8 cellular contexts compared by ENCODE assay signal in genomic region chr3:160755776-160756304, GRCh38. TPM values are rescaled to one million over a fixed set of nuclear protein-coding genes. Genes with fewer than 3 reads are reported as not detected.
A peak's percentile ranks its signal among the peaks of the same experiment; 100 is the strongest.
DNase-seq lines count a peak whose midpoint lies in the region; ATAC-seq and TF ChIP-seq lines count a peak whose summit lies in the region.

TSS of gene PPM1L (plus strand) at chr3:160756231.

- H3K4me1 Mint-ChIP-seq in CD4-positive, alpha-beta T cell (ENCODE audit: low read depth), result peaks cover 42% of the 10 kb centered on the region
- H3K4me1 Mint-ChIP-seq in neural progenitor cell, result peaks cover 31% of the 10 kb centered on the region

- peak within 1 kb of the TSS; percentile 51 for H3K27ac ChIP-seq in CD4-positive, alpha-beta T cell (ENCODE audit: low read depth, low read length)
- H3K27ac ChIP-seq in PC-3 (ENCODE audit: low read length) (peak within 1 kb of the TSS; percentile 50), foreskin keratinocyte (peak within 1 kb of the TSS; percentile 84), neural progenitor cell (peak within 1 kb of the TSS; percentile 1), thyroid gland (peak within 1 kb of the TSS; percentile 93 to 96 (median 95))

- POLR2A ChIA-PET in CD4-positive, alpha-beta T cell (lab: Charles Lee), result interaction anchor here (0.6 to 2.3 kb wide), 11 partner anchors 15 to 767 kb away, joined by 3 to 9 read pairs (median 5); partner anchors contain the start of genes IL12A, KPNA4, NMD3 and TRIM59
- POLR2A ChIA-PET in PC-3 (lab: Charles Lee; ENCODE audit: unreplicated experiment), result no interaction called here

- H2AFZ ChIP-seq in PC-3 (ENCODE audit: low read length) (peak within 1 kb of the TSS; percentile 98), neural progenitor cell (replicated peaks) (peak within 1 kb of the TSS; percentile 98)

- no peaks in the 10 kb centered on the region for H3K9me2 ChIP-seq in PC-3 (replicated peaks; ENCODE audit: low read length)

- WGBS in thyroid gland, 2 donors, result 0 to 3% methylated on average over 12 to 24 of the region's 64 CpGs

- H4K20me1 ChIP-seq in PC-3 (ENCODE audit: low read length) (no peaks in the 10 kb centered on the region), neural progenitor cell (ENCODE audit: low read depth) (peaks cover 23% of the 10 kb centered on the region)

- TF ChIP-seq POLR2A in thyroid gland (IDR thresholded peaks at IDR 0.05), result no peak

- no peaks in the 10 kb centered on the region for H3K36me3 ChIP-seq in PC-3 (ENCODE audit: low read depth, low read length)
- H3K36me3 ChIP-seq in neural progenitor cell, result no peaks in the 10 kb centered on the region
- no peaks in the 10 kb centered on the region for H3K36me3 ChIP-seq in thyroid gland

- H3K4me2 ChIP-seq in PC-3 (ENCODE audit: low read length), result peak within 1 kb of the TSS; percentile 100
- H3K4me2 ChIP-seq in neural progenitor cell, result peak within 1 kb of the TSS; percentile 93

- intact Hi-C loops in CD4-positive, alpha-beta T cell (cut with DNase I, micrococcal nuclease), result loop anchor here (2.0 to 5.0 kb wide), 6 partner anchors 189 to 466 kb away; partner anchors contain the start of genes KPNA4 (in 1 of the 2) and NMD3 (in 1 of the 2)
- intact Hi-C loops in PC-3 (cut with micrococcal nuclease), result loop anchor here (2.0 to 5.0 kb wide), 5 partner anchors 29 to 186 kb away; no protein-coding TSS in a partner anchor
- intact Hi-C loops in thyroid gland (cut with DNase I), result no loop called here

- H3K9ac ChIP-seq in PC-3 (ENCODE audit: low read length) (peak within 1 kb of the TSS; percentile 69), neural progenitor cell (peak within 1 kb of the TSS; percentile 69)

- H3K27ac Mint-ChIP-seq in CD4-positive, alpha-beta T cell, result peak within 1 kb of the TSS; percentile 89
- H3K27ac Mint-ChIP-seq in neural progenitor cell, result peak within 1 kb of the TSS; percentile 21

- peaks cover 5% of the 10 kb centered on the region; the same call in 1 of the 2 replicates for H3K4me1 ChIP-seq in PC-3 (ENCODE audit: insufficient read depth, low read length)
- no peaks in the 10 kb centered on the region for H3K4me1 ChIP-seq in foreskin keratinocyte
- H3K4me1 ChIP-seq in neural progenitor cell, result peaks cover 20% of the 10 kb centered on the region
- H3K4me1 ChIP-seq in thyroid gland, result peaks cover 24 to 33% of the 10 kb centered on the region in 2 donors

- no peaks in the 10 kb centered on the region for H3K9me3 ChIP-seq in CD4-positive, alpha-beta T cell (ENCODE audit: control insufficient read depth, low read length)
- H3K9me3 ChIP-seq in PC-3 (ENCODE audit: low read length) (no peaks in the 10 kb centered on the region), neural progenitor cell (ENCODE audit: low read depth) (no peaks in the 10 kb centered on the region), thyroid gland (no peaks in the 10 kb centered on the region)

- TF ChIP-seq CTCF in CD4-positive, alpha-beta T cell (IDR thresholded peaks at IDR 0.05), result no peak
- TF ChIP-seq CTCF in PC-3 (conservative IDR thresholded peaks at IDR 0.05; ENCODE audit: low read depth, low read length) (no peak), foreskin keratinocyte (conservative IDR thresholded peaks at IDR 0.05) (no peak), neural progenitor cell (IDR thresholded peaks at IDR 0.05) (no peak), thyroid gland (IDR thresholded peaks at IDR 0.05) (no peak)

- H3K9me3 Mint-ChIP-seq in CD4-positive, alpha-beta T cell, result no peaks in the 10 kb centered on the region
- H3K9me3 Mint-ChIP-seq in neural progenitor cell, result peaks cover 2% of the 10 kb centered on the region

- peaks cover 7% of the 10 kb centered on the region for H3K27me3 ChIP-seq in CD4-positive, alpha-beta T cell (ENCODE audit: control insufficient read depth, insufficient read depth, low read length)
- H3K27me3 ChIP-seq in PC-3 (ENCODE audit: low read length), result no peaks in the 10 kb centered on the region
- peaks cover 24% of the 10 kb centered on the region for H3K27me3 ChIP-seq in foreskin keratinocyte
- peaks cover 37% of the 10 kb centered on the region for H3K27me3 ChIP-seq in neural progenitor cell
- H3K27me3 ChIP-seq in thyroid gland, result no peaks in the 10 kb centered on the region

- H3K36me3 Mint-ChIP-seq in CD4-positive, alpha-beta T cell (ENCODE audit: low read depth), result peaks cover 4% of the 10 kb centered on the region
- H3K36me3 Mint-ChIP-seq in neural progenitor cell, result peaks cover 3% of the 10 kb centered on the region

- peak within 1 kb of the TSS; percentile 88 for H3K4me3 ChIP-seq in PC-3 (ENCODE audit: low read length)
- peak within 1 kb of the TSS; percentile 98 for H3K4me3 ChIP-seq in neural progenitor cell
- peak within 1 kb of the TSS; percentile 80 to 95 (median 89) for H3K4me3 ChIP-seq in thyroid gland (replicated peaks in 1 of 3)

- H3F3A ChIP-seq in PC-3 (ENCODE audit: low read length, unreplicated experiment) (no peaks in the 10 kb centered on the region), neural progenitor cell (ENCODE audit: low read depth) (peaks cover 33% of the 10 kb centered on the region)

- ATAC-seq in CD4-positive, alpha-beta T cell (ENCODE audit: poor library complexity), result peak; percentile 35
- ATAC-seq in GM19324 (IDR thresholded peaks at IDR 0.05; ENCODE audit: low FRiP score, unreplicated experiment) (peak; percentile 53), HG03439 (IDR thresholded peaks at IDR 0.05; ENCODE audit: unreplicated experiment) (peak; percentile 48), PC-3 (peak; percentile 41), foreskin keratinocyte (peak; percentile 34)

- CTCF ChIA-PET in CD4-positive, alpha-beta T cell (lab: Charles Lee), result no interaction called here
- CTCF ChIA-PET in PC-3 (lab: Charles Lee), result interaction anchor here (0.5 kb wide), 1 partner anchor 843 kb away, joined by 4 read pairs; no protein-coding TSS in a partner anchor

- BruUV-seq in PC-3 (replicated peaks; lab: Mats Ljungman, UMichigan), result no TSS peak

- peaks cover 21% of the 10 kb centered on the region for H3K27me3 Mint-ChIP-seq in CD4-positive, alpha-beta T cell
- peaks cover 17% of the 10 kb centered on the region for H3K27me3 Mint-ChIP-seq in neural progenitor cell (ENCODE audit: insufficient read depth, low read depth)

- H3K79me2 ChIP-seq in PC-3 (ENCODE audit: low read length), result no peaks in the 10 kb centered on the region
- peaks cover 46% of the 10 kb centered on the region for H3K79me2 ChIP-seq in neural progenitor cell (ENCODE audit: low read depth)

- peak; percentile 30 to 64 (median 50) for DNase-seq in CD4-positive, alpha-beta T cell
- peak; percentile 45 for DNase-seq in PC-3
- DNase-seq in activated gamma-delta T cell treated with Interleukin-2 at 50 U/mL for 16 hours, result peak; percentile 53
- peak; percentile 20 to 52 for DNase-seq in foreskin keratinocyte
- peak; percentile 89 for DNase-seq in neural progenitor cell (ENCODE audit: low spot score)
- peak; percentile 71 to 72 for DNase-seq in thyroid gland

- H3K4me3 Mint-ChIP-seq in CD4-positive, alpha-beta T cell, result peak within 1 kb of the TSS; percentile 94
- peak within 1 kb of the TSS; percentile 94 for H3K4me3 Mint-ChIP-seq in neural progenitor cell

RNA-seq across cellular contexts. Expression of gene PPM1L, which starts in this region (rescaled TPM):
- total RNA-seq in CD4-positive, alpha-beta T cell, result 1 to 10 TPM; 3.0 to 3.4 TPM
- 2.4 and 7.0 TPM in 2 replicates for total RNA-seq in PC-3 (2014; rRNA removed)
- total RNA-seq in foreskin keratinocyte, result 0.44 and 0.74 TPM in 2 replicates
- polyA plus RNA-seq in foreskin keratinocyte, result 0.08 and 0.11 TPM in 2 replicates
- total RNA-seq in neural progenitor cell (ENCODE audit: low replicate concordance), result 16.5 and 25.2 TPM in 2 replicates
- total RNA-seq in thyroid gland, result 10 to 100 TPM; 47.2 to 77.4 (median 50.4) TPM

Comparison
In these comparisons a context has a peak if more than half of its experiments do, and no peak if none do; other contexts are left out.
1. Peak in every context shown above with its lines: DNase-seq, ATAC-seq, H3K4me3 ChIP-seq and H3K27ac ChIP-seq.
2. Peak in DNase-seq, ATAC-seq and H3K27ac ChIP-seq in foreskin keratinocyte; RNA of the gene not detected or under 1 TPM.
3. DNase-seq: peak in every context shown above with its lines; median percentile 89 in neural progenitor cell; 72 in thyroid gland; 53 in activated gamma-delta T cell treated with Interleukin-2 at 50 U/mL for 16 hours; 50 in CD4-positive, alpha-beta T cell; 45 in PC-3; 36 in foreskin keratinocyte.
4. H3K27ac ChIP-seq: peak in every context shown above with its lines; median percentile 95 in thyroid gland; 84 in foreskin keratinocyte; 51 in CD4-positive, alpha-beta T cell; 50 in PC-3; 1 in neural progenitor cell.